Comparison of ENCODE assay signal across 12 cellular contexts in genomic region chr5:125612356-125613149, GRCh38.
DNase-seq lines count a peak whose midpoint lies in the region; ATAC-seq, FAIRE-seq and TF ChIP-seq lines count a peak whose summit lies in the region.
"Had no signal": no experiment of that assay in that cellular context is flagged by ENCODE, and none has a peak within 500 bp of the region (broad histone marks: within the 10 kb centered on the region; RNA-seq: fewer than 3 reads in every experiment).

No MANE protein-coding gene starts in this region.

- no peak overlapping the region for H4K91ac ChIP-seq in mesenchymal stem cell (ENCODE audit: low read length)

- DNase-seq in NCI-H1417 (lab: John Stamatoyannopoulos, UW), result peak; percentile 60 to 92 (median 79)
- peak; percentile 37 for DNase-seq in NCI-H510A treated with DMSO at 0.1 percent for 48 hours (lab: John Stamatoyannopoulos, UW)
- peak; percentile 65 for DNase-seq in endothelial cell of umbilical vein (ENCODE audit: low read depth, low spot score)
- peak; percentile 36 for DNase-seq in retina
- no peak for DNase-seq in SIG-M5 (lab: John Stamatoyannopoulos, UW)
- DNase-seq in AG20443 (ENCODE audit: low spot score), result no peak
- DNase-seq in natural killer cell, result no peak
- no peak for DNase-seq in mesenchymal stem cell
- DNase-seq: activated CD4-positive, alpha-beta T cell treated with anti-CD3 and anti-CD28 coated beads, Interleukin-2, amount 10 ng/mL, durations not matched to agents 24 days and 14 days; activated naive CD4-positive, alpha-beta T cell treated with anti-CD3 and anti-CD28 coated beads, Interleukin-2, amount 50 U/mL, for 16 hours; stimulated activated naive CD8-positive, alpha-beta T cell treated with anti-CD3 and anti-CD28 coated beads, Interleukin-15, Interleukin-2, amounts not matched to agents 100 U/mL and 50 U/mL, for 24 hours had no signal

- H3K4me3 ChIP-seq in endothelial cell of umbilical vein (replicated peaks in 1 of 3; ENCODE audit: insufficient read depth in 1 of 3, low read depth in 1 of 3, low read length in 3 of 3), result no peak overlapping the region
- H3K4me3 ChIP-seq in mesenchymal stem cell (ENCODE audit: insufficient read depth in 1 of 2, low read depth in 1 of 2, low read length in 2 of 2), result no peak overlapping the region

- H3K4me1 ChIP-seq in endothelial cell of umbilical vein (ENCODE audit: control insufficient read depth, extremely low read depth, insufficient read depth, low read length) (no peaks in the 10 kb centered on the region), mesenchymal stem cell (ENCODE audit: control insufficient read depth, insufficient read depth, low read depth, low read length) (no peaks in the 10 kb centered on the region)

- no peak overlapping the region for H3K27ac Mint-ChIP-seq in natural killer cell
- H3K27ac Mint-ChIP-seq: activated CD4-positive, alpha-beta T cell treated with anti-CD3 and anti-CD28 coated beads, Interleukin-2, amount 10 ng/mL, durations not matched to agents 24 days and 14 days had no signal

- no peak overlapping the region for H2BK5ac ChIP-seq in mesenchymal stem cell (ENCODE audit: low read depth, low read length, poor library complexity, severe bottlenecking)

- WGBS in mesenchymal stem cell, result 82% methylated on average over 10 of the region's 11 CpGs

- CTCF ChIA-PET in endothelial cell of umbilical vein (lab: Charles Lee), result interaction anchor here (1.0 kb wide), 1 partner anchor 7 kb away, joined by 3 read pairs; no protein-coding TSS in a partner anchor

- no peak overlapping the region for H3K23ac ChIP-seq in mesenchymal stem cell (ENCODE audit: low read length in 2 of 2)

- ATAC-seq in natural killer cell, result no peak
- ATAC-seq: HCT116; stimulated activated naive CD8-positive, alpha-beta T cell treated with anti-CD3 and anti-CD28 coated beads, Interleukin-15, Interleukin-2, amounts not matched to agents 100 U/mL and 50 U/mL, for 24 hours had no signal

- H3K9ac ChIP-seq in endothelial cell of umbilical vein (replicated peaks; ENCODE audit: extremely low read depth, insufficient read depth, low read length), result no peak overlapping the region
- no peak overlapping the region for H3K9ac ChIP-seq in mesenchymal stem cell (ENCODE audit: low read length)

- H2BK15ac ChIP-seq in mesenchymal stem cell (ENCODE audit: low read depth, poor library complexity, severe bottlenecking), result no peak overlapping the region

- no peak for TF ChIP-seq CTCF in endothelial cell of umbilical vein (IDR thresholded peaks at IDR 0.05; ENCODE audit: extremely low read depth in 1 of 2, insufficient read depth in 1 of 2, low read depth in 1 of 2, low read length in 2 of 2)
- TF ChIP-seq CTCF in natural killer cell (IDR thresholded peaks at IDR 0.05), result no peak

- H3K18ac ChIP-seq in mesenchymal stem cell (ENCODE audit: low read depth in 1 of 2, low read length in 2 of 2), result no peak overlapping the region

- dilution Hi-C loops in endothelial cell of umbilical vein (cut with MboI; ENCODE audit: extremely low pct_ligation_motif_present, low sequenced_read_pairs), result no loop called here

- FAIRE-seq in endothelial cell of umbilical vein (lab: Jason Lieb, UNC), result peak; percentile 60

- H3K27me3 ChIP-seq in endothelial cell of umbilical vein (ENCODE audit: control insufficient read depth in 2 of 2, insufficient read depth in 2 of 2, low read length in 2 of 2), result no peaks in the 10 kb centered on the region
- no peaks in the 10 kb centered on the region for H3K27me3 ChIP-seq in mesenchymal stem cell (ENCODE audit: control insufficient read depth in 1 of 2, insufficient read depth in 1 of 2, low read length in 2 of 2)

- H2AFZ ChIP-seq in endothelial cell of umbilical vein (ENCODE audit: low read depth, low read length), result no peak overlapping the region
- no peak overlapping the region for H2AFZ ChIP-seq in mesenchymal stem cell (ENCODE audit: low read depth, low read length)

- H3K27ac ChIP-seq in endothelial cell of umbilical vein (ENCODE audit: insufficient read depth, low read depth, low read length) (no peak overlapping the region), mesenchymal stem cell (ENCODE audit: low read length, poor library complexity, severe bottlenecking) (no peak overlapping the region)

- no peak overlapping the region for H3K14ac ChIP-seq in mesenchymal stem cell (ENCODE audit: low read length in 2 of 2)

- POLR2A ChIA-PET in endothelial cell of umbilical vein (lab: Charles Lee), result no interaction called here

- no peaks in the 10 kb centered on the region for H3K36me3 Mint-ChIP-seq in natural killer cell

- H3K9me3 ChIP-seq in endothelial cell of umbilical vein (replicated peaks; ENCODE audit: control insufficient read depth, insufficient read depth, low read length) (no peaks in the 10 kb centered on the region), mesenchymal stem cell (ENCODE audit: control insufficient read depth, low read length) (no peaks in the 10 kb centered on the region)

- intact Hi-C loops in endothelial cell of umbilical vein (cut with micrococcal nuclease), result no loop called here
- intact Hi-C loops in natural killer cell (cut with micrococcal nuclease), result no loop called here

- H3K4ac ChIP-seq in mesenchymal stem cell (ENCODE audit: low read depth in 1 of 2, low read length in 2 of 2), result no peak overlapping the region

- no peak overlapping the region for H3K4me3 Mint-ChIP-seq in natural killer cell
- H3K4me3 Mint-ChIP-seq: activated CD4-positive, alpha-beta T cell treated with anti-CD3 and anti-CD28 coated beads, Interleukin-2, amount 10 ng/mL, durations not matched to agents 24 days and 14 days had no signal

- no peaks in the 10 kb centered on the region for H3K9me3 Mint-ChIP-seq in natural killer cell
- H3K9me3 Mint-ChIP-seq: activated CD4-positive, alpha-beta T cell treated with anti-CD3 and anti-CD28 coated beads, Interleukin-2, amount 10 ng/mL, durations not matched to agents 24 days and 14 days had no signal

- H2AK5ac ChIP-seq in mesenchymal stem cell (ENCODE audit: low read length, severe bottlenecking), result no peak overlapping the region

- no peak for TF ChIP-seq POLR2A in endothelial cell of umbilical vein (IDR thresholded peaks at IDR 0.05; ENCODE audit: low read depth, low read length)

- H3K79me2 ChIP-seq in endothelial cell of umbilical vein (ENCODE audit: control insufficient read depth, insufficient read depth, low read length), result no peaks in the 10 kb centered on the region

- H2BK120ac ChIP-seq in mesenchymal stem cell (ENCODE audit: low read depth, low read length), result no peak overlapping the region

- no peaks in the 10 kb centered on the region for H3K9me1 ChIP-seq in endothelial cell of umbilical vein (replicated peaks; ENCODE audit: control insufficient read depth, extremely low read depth, insufficient read depth, low read length)

- no peak overlapping the region for H4K8ac ChIP-seq in mesenchymal stem cell (ENCODE audit: low read length)

- H3K27me3 Mint-ChIP-seq in natural killer cell (ENCODE audit: low read depth in 2 of 2), result no peaks in the 10 kb centered on the region
- H3K27me3 Mint-ChIP-seq: activated CD4-positive, alpha-beta T cell treated with anti-CD3 and anti-CD28 coated beads, Interleukin-2, amount 10 ng/mL, durations not matched to agents 24 days and 14 days had no signal

- no peak overlapping the region for H2BK12ac ChIP-seq in mesenchymal stem cell (ENCODE audit: low read length in 2 of 2)

- H3K36me3 ChIP-seq in endothelial cell of umbilical vein (ENCODE audit: control insufficient read depth in 2 of 2, extremely low read depth in 1 of 2, insufficient read depth in 2 of 2, low read length in 2 of 2) (no peaks in the 10 kb centered on the region), mesenchymal stem cell (ENCODE audit: control insufficient read depth in 1 of 2, insufficient read depth in 2 of 2, low read depth in 1 of 2, low read length in 2 of 2) (no peaks in the 10 kb centered on the region)

- no peaks in the 10 kb centered on the region for H3K79me1 ChIP-seq in mesenchymal stem cell (replicated peaks; ENCODE audit: low read length, poor library complexity, severe bottlenecking)

- H4K20me1 ChIP-seq in endothelial cell of umbilical vein (replicated peaks; ENCODE audit: control insufficient read depth, extremely low read depth, insufficient read depth, low read length), result no peaks in the 10 kb centered on the region

- BruUV-seq in endothelial cell of umbilical vein (replicated peaks; lab: Mats Ljungman, UMichigan), result no TSS peak

- peaks cover 0 to 7% of the 10 kb centered on the region in 2 donors for H3K4me1 Mint-ChIP-seq in natural killer cell
- H3K4me1 Mint-ChIP-seq: activated CD4-positive, alpha-beta T cell treated with anti-CD3 and anti-CD28 coated beads, Interleukin-2, amount 10 ng/mL, durations not matched to agents 24 days and 14 days had no signal

- H3K4me2 ChIP-seq in endothelial cell of umbilical vein (ENCODE audit: insufficient read depth, low read length) (no peak overlapping the region), mesenchymal stem cell (ENCODE audit: low read length, poor library complexity, severe bottlenecking) (no peak overlapping the region)

TF ChIP-seq in endothelial cell of umbilical vein, 7 proteins besides CTCF, POLR2A, EP300 and RAD21:
- TF ChIP-seq GATA2 (IDR thresholded peaks at IDR 0.05; ENCODE audit: insufficient read depth, insufficient read length, low read depth, low read length), result no peak
- no peak for TF ChIP-seq MYC (IDR thresholded peaks at IDR 0.05; ENCODE audit: low read depth, low read length)
- TF ChIP-seq POLR2AphosphoS5 (IDR thresholded peaks at IDR 0.05; ENCODE audit: insufficient read depth, low read depth, low read length), result no peak
- TF ChIP-seq EZH2 (IDR thresholded peaks at IDR 0.05; ENCODE audit: borderline replicate concordance, low read depth, low read length, severe bottlenecking), result no peak
- no peak for TF ChIP-seq MAX (IDR thresholded peaks at IDR 0.05; ENCODE audit: insufficient read depth, insufficient read length)
- no peak for TF ChIP-seq JUN (IDR thresholded peaks at IDR 0.05; ENCODE audit: borderline replicate concordance, insufficient read depth, insufficient read length, low read depth)
- no peak for TF ChIP-seq FOS (IDR thresholded peaks at IDR 0.05; ENCODE audit: borderline replicate concordance, insufficient read depth, low read length)

Comparison
In these comparisons a context has a peak if more than half of its experiments do, and no peak if none do; other contexts are left out.
1. DNase-seq: peak in NCI-H1417 (3 of 3), NCI-H510A treated with DMSO at 0.1 percent for 48 hours (single experiment), endothelial cell of umbilical vein (single experiment) and retina (single experiment); none in SIG-M5 (single experiment), AG20443 (single experiment), natural killer cell (single experiment) and mesenchymal stem cell (single experiment).